In the genomic region with DNA sequence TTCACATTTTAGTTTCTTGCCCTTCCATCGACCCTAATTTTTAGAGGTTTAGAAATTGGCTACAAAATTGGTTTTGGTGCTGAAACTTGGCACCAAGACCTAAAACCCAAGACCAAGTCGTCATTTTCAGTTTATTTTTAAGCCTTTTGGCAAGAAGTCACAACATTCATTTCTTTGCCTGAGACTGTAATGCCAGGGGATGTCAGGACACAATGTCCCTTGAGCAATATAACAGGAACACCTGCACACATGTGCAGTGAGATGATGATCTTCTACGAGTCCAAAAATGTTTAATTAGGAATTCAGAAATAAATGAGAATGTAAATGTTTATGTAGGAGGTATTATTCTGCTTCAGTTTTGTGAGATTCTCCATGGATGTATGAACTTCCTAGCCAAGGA, we compare ENCODE assay signal across 25 cellular contexts.
"Had no signal": no experiment of that assay in that cellular context is flagged by ENCODE, and none has a peak within 500 bp of the region (broad histone marks: within the 10 kb centered on the region; RNA-seq: fewer than 3 reads in every experiment).

No MANE protein-coding gene starts in this region.

- DNase-seq: central memory CD4-positive, alpha-beta T cell; effector memory CD4-positive, alpha-beta T cell; esophagus squamous epithelium; foreskin fibroblast; gastrocnemius medialis; heart left ventricle; left cardiac atrium; left lung; lower lobe of right lung; natural killer cell; occipital lobe; ovary; posterior cingulate gyrus; psoas muscle; right lobe of liver; stimulated activated CD4-positive, alpha-beta T cell treated with anti-CD3 and anti-CD28 coated beads, Interleukin-12 subunit alpha, Interleukin-12 subunit beta, amount 100 ng/mL, for 4 hours; stimulated activated CD4-positive, alpha-beta T cell treated with anti-CD3 and anti-CD28 coated beads, Interleukin-1b, Interleukin-23, amount 100 ng/mL, for 48 hours; stimulated activated CD4-positive, alpha-beta T cell treated with anti-CD3 and anti-CD28 coated beads, Interleukin-4, amount 100 ng/mL, for 1 hour; stimulated activated CD8-positive, alpha-beta memory T cell treated with anti-CD3 and anti-CD28 coated beads, Interleukin-4, amount 100 ng/mL, for 48 hours; stimulated activated naive CD4-positive, alpha-beta T cell; stimulated activated naive CD8-positive, alpha-beta T cell treated with anti-CD3 and anti-CD28 coated beads, Interleukin-15, amount 100 ng/mL, for 72 hours; testis; tibial artery had no signal

- H3K4me1 ChIP-seq: esophagus squamous epithelium, gastrocnemius medialis, left lung, lower lobe of right lung, psoas muscle, right lobe of liver, testis had no signal

- H3K27me3 ChIP-seq: esophagus squamous epithelium, gastrocnemius medialis, heart left ventricle, hepatocyte, left lung, ovary, right lobe of liver, testis, tibial artery had no signal

- H3K36me3 ChIP-seq: esophagus squamous epithelium, gastrocnemius medialis, heart left ventricle, left lung, lower lobe of right lung, ovary, right lobe of liver, tibial artery had no signal

- ATAC-seq: gastrocnemius medialis; heart left ventricle; left cardiac atrium; left lung; lower lobe of right lung; natural killer cell; psoas muscle; right lobe of liver; stimulated activated naive CD8-positive, alpha-beta T cell treated with anti-CD3 and anti-CD28 coated beads, Interleukin-15, amount 100 ng/mL, for 72 hours had no signal

- H3K9me3 ChIP-seq: esophagus squamous epithelium, gastrocnemius medialis, heart left ventricle, left lung, lower lobe of right lung, ovary, psoas muscle, right lobe of liver, testis, tibial artery had no signal

- H3K4me3 ChIP-seq: esophagus squamous epithelium, gastrocnemius medialis, heart left ventricle, hepatocyte, left lung, lower lobe of right lung, ovary, psoas muscle, right lobe of liver, smooth muscle cell, testis, tibial artery had no signal

- H3K27ac ChIP-seq: esophagus squamous epithelium, gastrocnemius medialis, heart left ventricle, hepatocyte, left lung, lower lobe of right lung, ovary, psoas muscle, right lobe of liver, testis had no signal
